Comparison of ENCODE assay signal across 9 cellular contexts in genomic region chr20:44720994-44721784, GRCh38. TPM values are rescaled to one million over a fixed set of nuclear protein-coding genes. Genes with fewer than 3 reads are reported as not detected.
DNase-seq lines count a peak whose midpoint lies in the region; ATAC-seq, FAIRE-seq and TF ChIP-seq lines count a peak whose summit lies in the region.
"Had no signal": no experiment of that assay in that cellular context is flagged by ENCODE, and none has a peak within 500 bp of the region (broad histone marks: within the 10 kb centered on the region; RNA-seq: fewer than 3 reads in every experiment).

No MANE protein-coding gene starts in this region.

- H3K9me3 ChIP-seq in astrocyte (ENCODE audit: insufficient read depth, low read depth, low read length) (no peaks in the 10 kb centered on the region), subcutaneous abdominal adipose tissue (ENCODE audit: control insufficient read depth in 5 of 5, low read length in 5 of 5) (no peaks in the 10 kb centered on the region)
- no peaks in the 10 kb centered on the region for H3K9me3 ChIP-seq in CD4-positive, alpha-beta T cell (ENCODE audit: control insufficient read depth, low read length)

- ATAC-seq in left cardiac atrium = peak; percentile 46 to 69
- ATAC-seq in CD4-positive, alpha-beta T cell (ENCODE audit: poor library complexity) = no peak

- intact Hi-C loops in left cardiac atrium (cut with DNase I) = no loop called here
- intact Hi-C loops in CD4-positive, alpha-beta T cell (cut with DNase I, micrococcal nuclease) = loop anchor here in 1 of 2 experiments (5.0 kb wide), 1 partner anchor 846 kb away; no protein-coding TSS in a partner anchor

- H2AFZ ChIP-seq in astrocyte (ENCODE audit: low read depth, low read length) = no peak overlapping the region

- H3K36me3 Mint-ChIP-seq in astrocyte (ENCODE audit: low read depth, unreplicated experiment) = no peaks in the 10 kb centered on the region
- no peaks in the 10 kb centered on the region for H3K36me3 Mint-ChIP-seq in type B pancreatic cell
- H3K36me3 Mint-ChIP-seq in CD4-positive, alpha-beta T cell (ENCODE audit: low read depth) = no peaks in the 10 kb centered on the region

- H3K27ac ChIP-seq in astrocyte (ENCODE audit: low read depth, low read length) (peak overlapping the region; percentile 34), subcutaneous abdominal adipose tissue (ENCODE audit: low read depth, low read length) (peak overlapping the region; percentile 8)
- no peak overlapping the region for H3K27ac ChIP-seq in CD4-positive, alpha-beta T cell (ENCODE audit: low read depth, low read length)

- H4K20me1 ChIP-seq in astrocyte (ENCODE audit: insufficient read depth, low read length) = peaks cover 8% of the 10 kb centered on the region

- H3K9me3 Mint-ChIP-seq in astrocyte (ENCODE audit: unreplicated experiment) = no peaks in the 10 kb centered on the region
- H3K9me3 Mint-ChIP-seq in type B pancreatic cell = no peaks in the 10 kb centered on the region
- no peaks in the 10 kb centered on the region for H3K9me3 Mint-ChIP-seq in CD4-positive, alpha-beta T cell

- peaks cover 13% of the 10 kb centered on the region for H3K27me3 Mint-ChIP-seq in astrocyte (ENCODE audit: low read depth, unreplicated experiment)
- H3K27me3 Mint-ChIP-seq in type B pancreatic cell = peaks cover 3% of the 10 kb centered on the region
- H3K27me3 Mint-ChIP-seq in CD4-positive, alpha-beta T cell = no peaks in the 10 kb centered on the region

- H3K9ac ChIP-seq in astrocyte (ENCODE audit: low read length) = peak overlapping the region; percentile 27
- H3K9ac ChIP-seq in subcutaneous abdominal adipose tissue (ENCODE audit: low read length in 5 of 5) = no peak overlapping the region

- H3K27ac Mint-ChIP-seq in astrocyte (ENCODE audit: unreplicated experiment) (no peak overlapping the region), type B pancreatic cell (no peak overlapping the region)
- H3K27ac Mint-ChIP-seq in CD4-positive, alpha-beta T cell = no peak overlapping the region

- H3K4me1 ChIP-seq in astrocyte (ENCODE audit: insufficient read depth, low read length) = peaks cover 8% of the 10 kb centered on the region
- H3K4me1 ChIP-seq in subcutaneous abdominal adipose tissue (ENCODE audit: control insufficient read depth in 5 of 5, insufficient read depth in 5 of 5, low read length in 5 of 5) = peaks cover 0 to 43% (median 37%) of the 10 kb centered on the region in 5 donors

- H3K4me2 ChIP-seq in astrocyte (ENCODE audit: low read length) = peak overlapping the region; percentile 60

- no peaks in the 10 kb centered on the region for H3K79me2 ChIP-seq in astrocyte (ENCODE audit: insufficient read depth, low read length)

- H3K36me3 ChIP-seq in astrocyte (ENCODE audit: insufficient read depth, low read length) (no peaks in the 10 kb centered on the region), subcutaneous abdominal adipose tissue (ENCODE audit: control insufficient read depth in 5 of 5, insufficient read depth in 5 of 5, low read length in 5 of 5) (peaks cover 0 to 6% (median 3%) of the 10 kb centered on the region in 5 donors)

- FAIRE-seq in astrocyte (lab: Jason Lieb, UNC) = no peak
- FAIRE-seq: TTC549 had no signal

- H3K4me3 Mint-ChIP-seq in astrocyte (ENCODE audit: unreplicated experiment) (no peak overlapping the region), type B pancreatic cell (no peak overlapping the region)
- no peak overlapping the region for H3K4me3 Mint-ChIP-seq in CD4-positive, alpha-beta T cell

- H3K4me3 ChIP-seq in astrocyte (ENCODE audit: insufficient read depth, low read depth, low read length) = no peak overlapping the region
- H3K4me3 ChIP-seq in subcutaneous abdominal adipose tissue (ENCODE audit: low read depth in 1 of 5, low read length in 5 of 5) = no peak overlapping the region

- peaks cover 5% of the 10 kb centered on the region for H3K27me3 ChIP-seq in astrocyte (ENCODE audit: insufficient read depth, low read length)
- H3K27me3 ChIP-seq in subcutaneous abdominal adipose tissue (ENCODE audit: control insufficient read depth in 5 of 5, insufficient read depth in 4 of 5, low read length in 5 of 5) = peaks cover 0 to 3% (median 0%) of the 10 kb centered on the region in 5 donors
- no peaks in the 10 kb centered on the region for H3K27me3 ChIP-seq in CD4-positive, alpha-beta T cell (ENCODE audit: control insufficient read depth, insufficient read depth, low read length)

- CTCF ChIA-PET in CD4-positive, alpha-beta T cell (lab: Charles Lee) = no interaction called here

- POLR2A ChIA-PET in CD4-positive, alpha-beta T cell (lab: Charles Lee) = no interaction called here

- DNase-seq in HCEC 1CT (peak; percentile 84), astrocyte (ENCODE audit: low read depth) (peak; percentile 88), left cardiac atrium (peak; percentile 59), Ammon's horn (ENCODE audit: low spot score) (no peak), type B pancreatic cell (ENCODE audit: extremely low spot score, unreplicated experiment) (no peak)
- no peak for DNase-seq in activated naive CD4-positive, alpha-beta T cell treated with Interleukin-2 at 50 U/mL for 16 hours
- no peak for DNase-seq in CD4-positive, alpha-beta T cell

- H3K4me1 Mint-ChIP-seq in astrocyte (ENCODE audit: low read depth, unreplicated experiment) = peaks cover 8% of the 10 kb centered on the region
- H3K4me1 Mint-ChIP-seq in type B pancreatic cell (ENCODE audit: unreplicated experiment) = no peaks in the 10 kb centered on the region
- H3K4me1 Mint-ChIP-seq in CD4-positive, alpha-beta T cell (ENCODE audit: low read depth) = no peaks in the 10 kb centered on the region

- TF ChIP-seq CTCF in astrocyte (IDR thresholded peaks at IDR 0.05; ENCODE audit: insufficient read depth, low read depth, low read length) = no peak
- TF ChIP-seq CTCF in type B pancreatic cell (conservative IDR thresholded peaks at IDR 0.05) = no peak
- no peak for TF ChIP-seq CTCF in CD4-positive, alpha-beta T cell (IDR thresholded peaks at IDR 0.05)

RNA-seq across cellular contexts. Expression of gene CCN5, which starts 6.0 kb away (rescaled TPM):
- not detected in 2 replicates for total RNA-seq in astrocyte
- total RNA-seq in left cardiac atrium = 10 to 100 TPM; 25.1 to 63.6 TPM
- not detected in 2 replicates for total RNA-seq in type B pancreatic cell (ENCODE audit: low replicate concordance)
- total RNA-seq in CD4-positive, alpha-beta T cell = not detected

RNA-seq across cellular contexts. Expression of gene KCNK15, which starts 24.5 kb away (rescaled TPM):
- 0.14 and 0.17 TPM in 2 replicates for total RNA-seq in astrocyte
- total RNA-seq in left cardiac atrium = 1 to 10 TPM; 2.2 to 2.6 TPM
- total RNA-seq in type B pancreatic cell (ENCODE audit: low replicate concordance) = 0.31 and 0.36 TPM in 2 replicates
- not detected for total RNA-seq in CD4-positive, alpha-beta T cell

Comparison
In these comparisons a context has a peak if more than half of its experiments do, and no peak if none do; other contexts are left out.
1. DNase-seq: peak in HCEC 1CT (single experiment), astrocyte (single experiment) and left cardiac atrium (single experiment); none in Ammon's horn (single experiment), activated naive CD4-positive, alpha-beta T cell treated with Interleukin-2 at 50 U/mL for 16 hours (single experiment), type B pancreatic cell (single experiment) and CD4-positive, alpha-beta T cell (0 of 10).
2. RNA of gene CCN5, which starts 6.0 kb away (total RNA-seq): 25.1 to 63.6 TPM in left cardiac atrium; not detected in astrocyte, not detected in type B pancreatic cell and not detected in CD4-positive, alpha-beta T cell; every median in the first group is over 10 times any median in the second.